In genomic region chr12:120757226-120757742, GRCh38 we compare ENCODE assay signal across 27 cellular contexts.
"Had no signal": no experiment of that assay in that cellular context is flagged by ENCODE, and none has a peak within 500 bp of the region (broad histone marks: within the 10 kb centered on the region; RNA-seq: fewer than 3 reads in every experiment).

No MANE protein-coding gene starts in this region.

- H3K4me1 ChIP-seq: SJSA1 had no signal

- H3K27ac ChIP-seq: brain microvascular endothelial cell, cardiac muscle cell, SJSA1 had no signal

- H3K27ac Mint-ChIP-seq: activated CD4-positive, alpha-beta T cell treated with anti-CD3 and anti-CD28 coated beads, Interleukin-2, amount 10 ng/mL, durations not matched to agents 7 days and 5 days; activated CD8-positive, alpha-beta T cell treated with anti-CD3 and anti-CD28 coated beads for 36 hours; activated naive CD4-positive, alpha-beta T cell treated with anti-CD3 and anti-CD28 coated beads, Interleukin-2, amount 10 ng/mL, durations not matched to agents 7 days and 5 days; activated naive CD8-positive, alpha-beta T cell treated with anti-CD3 and anti-CD28 coated beads for 36 hours; activated T-cell treated with anti-CD3 and anti-CD28 coated beads, Interleukin-2, amount 50 U/mL, for 72 hours; activated T-helper 2 cell treated with anti-CD3 and anti-CD28 coated beads, Interferon-gamma antibody, Interleukin-2, Interleukin-4, amounts not matched to agents 10 μg/mL and 5 μg/mL and 100 μg/mL, durations not matched to agents 14 hours and 24 hours and 36 hours; T-cell had no signal

- H3K36me3 Mint-ChIP-seq: activated naive CD4-positive, alpha-beta T cell treated with anti-CD3 and anti-CD28 coated beads, Interleukin-2, amount 10 ng/mL, durations not matched to agents 7 days and 5 days had no signal

- H3K4me3 ChIP-seq: cardiac muscle cell, SJSA1 had no signal

- DNase-seq: activated CD4-positive, alpha-beta T cell treated with anti-CD3 and anti-CD28 coated beads, Interleukin-2, amount 10 ng/mL, durations not matched to agents 7 days and 5 days; activated CD4-positive, CD25-positive, alpha-beta regulatory T cell; activated CD8-positive, alpha-beta memory T cell treated with anti-CD3 and anti-CD28 coated beads, Interleukin-2, amount 50 U/mL, for 4 hours; activated CD8-positive, alpha-beta T cell treated with anti-CD3 and anti-CD28 coated beads for 36 hours; activated gamma-delta T cell treated with Interleukin-2 at 50 U/mL for 16 hours; activated naive CD4-positive, alpha-beta T cell treated with anti-CD3 and anti-CD28 coated beads, Interleukin-2, amount 10 ng/mL, durations not matched to agents 7 days and 5 days; activated naive CD8-positive, alpha-beta T cell treated with anti-CD3 and anti-CD28 coated beads for 36 hours; activated T-cell treated with anti-CD3 and anti-CD28 coated beads, Interleukin-2, amount 50 U/mL, for 72 hours; brain microvascular endothelial cell; cerebellar nuclear complex; KG1; NCI-H1048; NCI-H146; NCI-H187 treated with DMSO at 0.1 percent for 48 hours; NCI-H2081 treated with DMSO at 0.1 percent for 48 hours; NCI-H446 treated with DMSO at 0.1 percent for 48 hours; NCI-H524 treated with DMSO at 0.1 percent for 48 hours; NCI-H748 treated with DMSO at 0.1 percent for 48 hours; NK-92 treated with Interleukin-12 subunit alpha and Interleukin-12 subunit beta, amount 100 ng/mL, for 24 hours; PC-3; SHP77; T-cell; T-helper 2 cell; T1000 had no signal

- H3K4me3 Mint-ChIP-seq: activated CD4-positive, alpha-beta T cell treated with anti-CD3 and anti-CD28 coated beads, Interleukin-2, amount 10 ng/mL, durations not matched to agents 7 days and 5 days; activated CD8-positive, alpha-beta T cell treated with anti-CD3 and anti-CD28 coated beads for 36 hours; activated naive CD4-positive, alpha-beta T cell treated with anti-CD3 and anti-CD28 coated beads, Interleukin-2, amount 10 ng/mL, durations not matched to agents 7 days and 5 days; activated naive CD8-positive, alpha-beta T cell treated with anti-CD3 and anti-CD28 coated beads for 36 hours; activated T-cell treated with anti-CD3 and anti-CD28 coated beads, Interleukin-2, amount 50 U/mL, for 72 hours; T-cell had no signal

- H3K36me3 ChIP-seq: cardiac muscle cell, SJSA1 had no signal

- H3K9me3 ChIP-seq: SJSA1 had no signal

- ATAC-seq: activated CD8-positive, alpha-beta T cell treated with anti-CD3 and anti-CD28 coated beads for 36 hours; activated T-cell treated with anti-CD3 and anti-CD28 coated beads, Interleukin-2, amount 50 U/mL, for 72 hours; T-cell had no signal

- H3K27me3 Mint-ChIP-seq: activated CD8-positive, alpha-beta T cell treated with anti-CD3 and anti-CD28 coated beads for 36 hours had no signal

- H3K27me3 ChIP-seq: brain microvascular endothelial cell, cardiac muscle cell, SJSA1 had no signal
